ENCODE assay signal across 1 cellular context in the genomic region with DNA sequence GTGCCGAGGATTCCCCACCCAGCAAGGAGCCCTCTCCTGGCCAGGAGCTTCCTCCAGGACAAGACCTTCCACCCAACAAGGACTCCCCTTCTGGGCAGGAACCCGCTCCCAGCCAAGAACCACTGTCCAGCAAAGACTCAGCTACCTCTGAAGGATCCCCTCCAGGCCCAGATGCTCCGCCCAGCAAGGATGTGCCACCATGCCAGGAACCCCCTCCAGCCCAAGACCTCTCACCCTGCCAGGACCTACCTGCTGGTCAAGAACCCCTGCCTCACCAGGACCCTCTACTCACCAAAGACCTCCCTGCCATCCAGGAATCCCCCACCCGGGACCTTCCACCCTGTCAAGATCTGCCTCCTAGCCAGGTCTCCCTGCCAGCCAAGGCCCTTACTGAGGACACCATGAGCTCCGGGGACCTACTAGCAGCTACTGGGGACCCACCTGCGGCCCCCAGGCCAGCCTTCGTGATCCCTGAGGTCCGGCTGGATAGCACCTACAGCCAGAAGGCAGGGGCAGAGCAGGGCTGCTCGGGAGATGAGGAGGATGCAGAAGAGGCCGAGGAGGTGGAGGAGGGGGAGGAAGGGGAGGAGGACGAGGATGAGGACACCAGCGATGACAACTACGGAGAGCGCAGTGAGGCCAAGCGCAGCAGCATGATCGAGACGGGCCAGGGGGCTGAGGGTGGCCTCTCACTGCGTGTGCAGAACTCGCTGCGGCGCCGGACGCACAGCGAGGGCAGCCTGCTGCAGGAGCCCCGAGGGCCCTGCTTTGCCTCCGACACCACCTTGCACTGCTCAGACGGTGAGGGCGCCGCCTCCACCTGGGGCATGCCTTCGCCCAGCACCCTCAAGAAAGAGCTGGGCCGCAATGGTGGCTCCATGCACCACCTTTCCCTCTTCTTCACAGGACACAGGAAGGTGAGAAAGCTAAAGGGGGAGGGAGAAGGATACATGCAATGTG.
TF ChIP-seq lines count a peak whose summit lies in the region.

No MANE protein-coding gene starts in this region.

TF ChIP-seq in SK-N-SH, 30 proteins besides CTCF, POLR2A, EP300 and RAD21 (continued from another document):
- TF ChIP-seq MXI1 (IDR thresholded peaks at IDR 0.05; ENCODE audit: low read depth, low read length): no peak
- no peak for TF ChIP-seq JUND (IDR thresholded peaks at IDR 0.05)
- TF ChIP-seq NRF1 (IDR thresholded peaks at IDR 0.05; ENCODE audit: low read depth, low read length): no peak
- TF ChIP-seq TEAD4 (IDR thresholded peaks at IDR 0.05; ENCODE audit: borderline replicate concordance, insufficient read depth): no peak
- TF ChIP-seq RCOR1 (IDR thresholded peaks at IDR 0.05; ENCODE audit: low read length): no peak
- TF ChIP-seq FOXM1 (IDR thresholded peaks at IDR 0.05; ENCODE audit: low read depth): no peak
- TF ChIP-seq, protein P1, sequence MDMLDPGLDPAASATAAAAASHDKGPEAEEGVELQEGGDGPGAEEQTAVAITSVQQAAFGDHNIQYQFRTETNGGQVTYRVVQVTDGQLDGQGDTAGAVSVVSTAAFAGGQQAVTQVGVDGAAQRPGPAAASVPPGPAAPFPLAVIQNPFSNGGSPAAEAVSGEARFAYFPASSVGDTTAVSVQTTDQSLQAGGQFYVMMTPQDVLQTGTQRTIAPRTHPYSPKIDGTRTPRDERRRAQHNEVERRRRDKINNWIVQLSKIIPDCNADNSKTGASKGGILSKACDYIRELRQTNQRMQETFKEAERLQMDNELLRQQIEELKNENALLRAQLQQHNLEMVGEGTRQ (IDR thresholded peaks at IDR 0.05; ENCODE audit: borderline replicate concordance, low read depth, low read length): no peak
- TF ChIP-seq, protein P2, sequence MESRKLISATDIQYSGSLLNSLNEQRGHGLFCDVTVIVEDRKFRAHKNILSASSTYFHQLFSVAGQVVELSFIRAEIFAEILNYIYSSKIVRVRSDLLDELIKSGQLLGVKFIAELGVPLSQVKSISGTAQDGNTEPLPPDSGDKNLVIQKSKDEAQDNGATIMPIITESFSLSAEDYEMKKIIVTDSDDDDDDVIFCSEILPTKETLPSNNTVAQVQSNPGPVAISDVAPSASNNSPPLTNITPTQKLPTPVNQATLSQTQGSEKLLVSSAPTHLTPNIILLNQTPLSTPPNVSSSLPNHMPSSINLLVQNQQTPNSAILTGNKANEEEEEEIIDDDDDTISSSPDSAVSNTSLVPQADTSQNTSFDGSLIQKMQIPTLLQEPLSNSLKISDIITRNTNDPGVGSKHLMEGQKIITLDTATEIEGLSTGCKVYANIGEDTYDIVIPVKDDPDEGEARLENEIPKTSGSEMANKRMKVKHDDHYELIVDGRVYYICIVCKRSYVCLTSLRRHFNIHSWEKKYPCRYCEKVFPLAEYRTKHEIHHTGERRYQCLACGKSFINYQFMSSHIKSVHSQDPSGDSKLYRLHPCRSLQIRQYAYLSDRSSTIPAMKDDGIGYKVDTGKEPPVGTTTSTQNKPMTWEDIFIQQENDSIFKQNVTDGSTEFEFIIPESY (IDR thresholded peaks at IDR 0.05; ENCODE audit: borderline replicate concordance, low read depth): no peak
- TF ChIP-seq, protein P3, sequence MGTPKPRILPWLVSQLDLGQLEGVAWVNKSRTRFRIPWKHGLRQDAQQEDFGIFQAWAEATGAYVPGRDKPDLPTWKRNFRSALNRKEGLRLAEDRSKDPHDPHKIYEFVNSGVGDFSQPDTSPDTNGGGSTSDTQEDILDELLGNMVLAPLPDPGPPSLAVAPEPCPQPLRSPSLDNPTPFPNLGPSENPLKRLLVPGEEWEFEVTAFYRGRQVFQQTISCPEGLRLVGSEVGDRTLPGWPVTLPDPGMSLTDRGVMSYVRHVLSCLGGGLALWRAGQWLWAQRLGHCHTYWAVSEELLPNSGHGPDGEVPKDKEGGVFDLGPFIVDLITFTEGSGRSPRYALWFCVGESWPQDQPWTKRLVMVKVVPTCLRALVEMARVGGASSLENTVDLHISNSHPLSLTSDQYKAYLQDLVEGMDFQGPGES (IDR thresholded peaks at IDR 0.05; ENCODE audit: low read depth, low read length): no peak
- no peak for TF ChIP-seq RXRA (IDR thresholded peaks at IDR 0.05; ENCODE audit: borderline replicate concordance, low read depth)
- TF ChIP-seq USF1 (IDR thresholded peaks at IDR 0.05; ENCODE audit: borderline replicate concordance, low read depth): no peak
- no peak for TF ChIP-seq GABPA (IDR thresholded peaks at IDR 0.05; ENCODE audit: low read depth)
- TF ChIP-seq SIN3A (IDR thresholded peaks at IDR 0.05; ENCODE audit: borderline replicate concordance, low read depth, low read length): no peak
- no peak for TF ChIP-seq PBX3 (IDR thresholded peaks at IDR 0.05)
- no peak for TF ChIP-seq FOXJ3 (CRISPR knock-in tag; IDR thresholded peaks at IDR 0.05)
- no peak for TF ChIP-seq GATA2 (CRISPR knock-in tag; IDR thresholded peaks at IDR 0.05)
- TF ChIP-seq, protein P4, sequence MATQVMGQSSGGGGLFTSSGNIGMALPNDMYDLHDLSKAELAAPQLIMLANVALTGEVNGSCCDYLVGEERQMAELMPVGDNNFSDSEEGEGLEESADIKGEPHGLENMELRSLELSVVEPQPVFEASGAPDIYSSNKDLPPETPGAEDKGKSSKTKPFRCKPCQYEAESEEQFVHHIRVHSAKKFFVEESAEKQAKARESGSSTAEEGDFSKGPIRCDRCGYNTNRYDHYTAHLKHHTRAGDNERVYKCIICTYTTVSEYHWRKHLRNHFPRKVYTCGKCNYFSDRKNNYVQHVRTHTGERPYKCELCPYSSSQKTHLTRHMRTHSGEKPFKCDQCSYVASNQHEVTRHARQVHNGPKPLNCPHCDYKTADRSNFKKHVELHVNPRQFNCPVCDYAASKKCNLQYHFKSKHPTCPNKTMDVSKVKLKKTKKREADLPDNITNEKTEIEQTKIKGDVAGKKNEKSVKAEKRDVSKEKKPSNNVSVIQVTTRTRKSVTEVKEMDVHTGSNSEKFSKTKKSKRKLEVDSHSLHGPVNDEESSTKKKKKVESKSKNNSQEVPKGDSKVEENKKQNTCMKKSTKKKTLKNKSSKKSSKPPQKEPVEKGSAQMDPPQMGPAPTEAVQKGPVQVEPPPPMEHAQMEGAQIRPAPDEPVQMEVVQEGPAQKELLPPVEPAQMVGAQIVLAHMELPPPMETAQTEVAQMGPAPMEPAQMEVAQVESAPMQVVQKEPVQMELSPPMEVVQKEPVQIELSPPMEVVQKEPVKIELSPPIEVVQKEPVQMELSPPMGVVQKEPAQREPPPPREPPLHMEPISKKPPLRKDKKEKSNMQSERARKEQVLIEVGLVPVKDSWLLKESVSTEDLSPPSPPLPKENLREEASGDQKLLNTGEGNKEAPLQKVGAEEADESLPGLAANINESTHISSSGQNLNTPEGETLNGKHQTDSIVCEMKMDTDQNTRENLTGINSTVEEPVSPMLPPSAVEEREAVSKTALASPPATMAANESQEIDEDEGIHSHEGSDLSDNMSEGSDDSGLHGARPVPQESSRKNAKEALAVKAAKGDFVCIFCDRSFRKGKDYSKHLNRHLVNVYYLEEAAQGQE (IDR thresholded peaks at IDR 0.05; ENCODE audit: low read depth, low read length): no peak
- no peak for TF ChIP-seq EZH2phosphoT487 (IDR thresholded peaks at IDR 0.05; ENCODE audit: borderline replicate concordance, low read depth)
